In the genomic region with DNA sequence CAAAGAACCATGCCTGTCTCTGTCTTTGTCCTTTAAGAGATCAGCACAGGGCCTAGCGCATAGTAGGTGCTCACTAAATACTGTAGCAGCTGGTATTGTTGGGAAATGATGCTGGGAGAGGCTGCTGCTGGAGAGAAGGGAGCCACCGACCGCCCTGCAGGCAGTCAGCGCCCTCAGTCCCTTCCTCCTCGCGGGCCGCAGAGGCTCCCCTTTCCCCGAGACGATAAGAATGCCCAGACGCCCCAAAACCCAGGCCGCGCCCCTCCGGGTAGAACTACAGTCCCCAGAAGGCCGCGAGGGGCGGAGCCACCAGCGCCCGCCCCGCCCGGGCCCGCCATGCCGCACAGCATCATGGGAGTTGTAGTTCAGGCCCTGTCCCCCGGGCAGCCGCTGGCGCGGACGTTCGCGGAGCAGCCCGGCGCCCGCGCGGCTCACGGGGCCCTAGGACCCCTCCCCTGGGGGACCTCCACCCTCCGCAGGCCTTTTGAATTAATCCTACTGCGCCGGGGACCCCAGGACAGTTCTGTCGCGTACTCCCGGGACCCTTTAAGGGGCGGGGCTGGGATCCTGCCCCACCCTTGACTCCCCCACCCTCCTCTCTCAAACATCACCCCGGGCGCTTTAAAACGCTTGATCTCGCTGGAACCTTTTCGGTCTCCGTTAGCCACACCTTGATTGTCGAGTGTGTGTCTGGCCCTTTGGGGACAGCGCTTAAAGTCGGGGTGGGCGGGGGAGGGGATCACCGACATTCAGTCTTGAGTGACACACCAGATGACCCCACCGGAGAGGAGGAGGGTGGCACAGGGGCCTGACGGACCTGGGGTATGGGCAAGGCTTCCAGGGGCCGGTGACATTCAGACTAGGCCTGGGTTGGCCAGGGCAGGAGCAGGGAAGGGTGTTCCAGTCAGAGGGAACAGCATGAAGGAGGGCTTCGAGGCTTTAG, we compare ENCODE assay signal across 7 cellular contexts. TPM values are rescaled to one million over a fixed set of nuclear protein-coding genes. Genes with fewer than 3 reads are reported as not detected.
DNase-seq lines count a peak whose midpoint lies in the region; ATAC-seq and TF ChIP-seq lines count a peak whose summit lies in the region.

No MANE protein-coding gene starts in this region.

- H3K9ac ChIP-seq in liver (ENCODE audit: low read depth in 1 of 2, low read length in 2 of 2), result peak overlapping the region in 1 of 2 donors; percentile 47

- H3K36me3 ChIP-seq in liver (ENCODE audit: control insufficient read depth in 4 of 4, insufficient read depth in 3 of 4, low read depth in 1 of 4, low read length in 3 of 4), result no peaks in the 10 kb centered on the region

- peak overlapping the region; percentile 64 to 76 for H3K27ac ChIP-seq in liver (ENCODE audit: low read depth in 1 of 2, low read length in 2 of 2)

- 10% methylated on average over 57 of the region's 57 CpGs for WGBS in liver

- in situ Hi-C loops in GM13977 (cut with MboI; ENCODE audit: low pct_unique_long_range_greater_than_20kb, low sequenced_read_pairs, unreplicated experiment), result no loop called here

- peak in 1 of 2 donors; percentile 3 for TF ChIP-seq RAD21 in liver (IDR thresholded peaks at IDR 0.05)

- no peak for TF ChIP-seq CTCF in GM13977 (IDR thresholded peaks at IDR 0.05; ENCODE audit: extremely low read depth, insufficient read depth, missing control alignments)
- TF ChIP-seq CTCF in liver (IDR thresholded peaks at IDR 0.05; ENCODE audit: low read depth, low read length, missing input control), result no peak

- peak; percentile 82 for ATAC-seq in HG02885 (IDR thresholded peaks at IDR 0.05; ENCODE audit: poor library complexity, unreplicated experiment)

- no peaks in the 10 kb centered on the region for H3K9me3 ChIP-seq in liver (ENCODE audit: control insufficient read depth in 4 of 4, low read length in 3 of 4)

- DNase-seq in GM13977 (ENCODE audit: low spot score), result peak; percentile 93
- peak; percentile 68 for DNase-seq in NCI-H226
- DNase-seq in activated CD4-positive, alpha-beta T cell treated with anti-CD3 and anti-CD28 coated beads, Interleukin-2, amount 50 U/mL, for 1 hour, result peak; percentile 92
- DNase-seq in dedifferentiated amniotic fluid mesenchymal stem cell (ENCODE audit: extremely low spot score), result peak; percentile 43
- DNase-seq in stimulated activated CD4-positive, alpha-beta T cell treated with anti-CD3 and anti-CD28 coated beads, Interleukin-2, amount 100 ng/mL, for 4 hours (ENCODE audit: low read depth), result peak; percentile 82

- peak overlapping the region; percentile 16 to 72 (median 65) for H3K4me3 ChIP-seq in liver (ENCODE audit: low read depth in 1 of 3, low read length in 3 of 3)

- H3K27me3 ChIP-seq in liver (ENCODE audit: control insufficient read depth in 4 of 4, insufficient read depth in 4 of 4, low read length in 3 of 4), result no peaks in the 10 kb centered on the region

- peaks cover 0 to 2% (median 0%) of the 10 kb centered on the region in 4 donors for H3K4me1 ChIP-seq in liver (ENCODE audit: control insufficient read depth in 4 of 4, insufficient read depth in 4 of 4, low read length in 3 of 4)

TF ChIP-seq in liver, 16 proteins besides CTCF, POLR2A, EP300 and RAD21:
- TF ChIP-seq HNF4G (IDR thresholded peaks at IDR 0.05) (no peak), YY1 (IDR thresholded peaks at IDR 0.05) (peak; percentile 78)
TF ChIP-seq in liver: peak in this region for 1.

RNA-seq across cellular contexts. Expression of gene IER5L, which starts 24.8 kb away (rescaled TPM):
- 1 to 10 TPM; 1.9 to 3.0 TPM for total RNA-seq in liver
- 1 to 10 TPM in 1 of 2 donors, under 1 TPM in 1; 0.40 to 3.3 TPM for polyA plus RNA-seq in liver

Comparison
In these comparisons a context has a peak if more than half of its experiments do, and no peak if none do; other contexts are left out.
1. Peak in every context shown above with its lines: DNase-seq, ATAC-seq, H3K4me3 ChIP-seq and H3K27ac ChIP-seq.
2. DNase-seq: peak in every context shown above with its lines; median percentile 93 in GM13977; 92 in activated CD4-positive, alpha-beta T cell treated with anti-CD3 and anti-CD28 coated beads, Interleukin-2, amount 50 U/mL, for 1 hour; 82 in stimulated activated CD4-positive, alpha-beta T cell treated with anti-CD3 and anti-CD28 coated beads, Interleukin-2, amount 100 ng/mL, for 4 hours; 68 in NCI-H226; 43 in dedifferentiated amniotic fluid mesenchymal stem cell.